ENCODE assay signal across 8 cellular contexts in genomic region chr3:138417559-138417982, GRCh38. TPM values are rescaled to one million over a fixed set of nuclear protein-coding genes. Genes with fewer than 3 reads are reported as not detected.
A peak's percentile ranks its signal among the peaks of the same experiment; 100 is the strongest.
DNase-seq lines count a peak whose midpoint lies in the region; ATAC-seq, FAIRE-seq and TF ChIP-seq lines count a peak whose summit lies in the region.

No MANE protein-coding gene starts in this region.

- WGBS in lung, 2 donors, result 15 to 17% methylated on average over 7 of the region's 7 CpGs

- H3K4me3 ChIP-seq in BE2C (ENCODE audit: low read depth, low read length) (no peak overlapping the region), dorsolateral prefrontal cortex (no peak overlapping the region), lung (no peak overlapping the region)

- peak; percentile 91 for FAIRE-seq in GM19239 (lab: Jason Lieb, UNC)

- H3K27me3 ChIP-seq in BE2C (peaks cover 6% of the 10 kb centered on the region), dorsolateral prefrontal cortex (no peaks in the 10 kb centered on the region), lung (ENCODE audit: control insufficient read depth, insufficient read depth) (no peaks in the 10 kb centered on the region)

- no peaks in the 10 kb centered on the region for H3K9me3 ChIP-seq in BE2C
- H3K9me3 ChIP-seq in lung (ENCODE audit: control insufficient read depth in 2 of 2, insufficient read depth in 1 of 2, low read length in 1 of 2), result no peaks in the 10 kb centered on the region

- H3K4me1 ChIP-seq in BE2C (no peaks in the 10 kb centered on the region), lung (ENCODE audit: control insufficient read depth in 2 of 2, insufficient read depth in 2 of 2, low read length in 2 of 2) (no peaks in the 10 kb centered on the region)

- H3K36me3 ChIP-seq in BE2C, result no peaks in the 10 kb centered on the region
- no peaks in the 10 kb centered on the region for H3K36me3 ChIP-seq in lung (ENCODE audit: control insufficient read depth in 2 of 2, insufficient read depth in 2 of 2, low read length in 2 of 2)

- H3K27ac ChIP-seq in dorsolateral prefrontal cortex (no peak overlapping the region), lung (ENCODE audit: low read depth in 1 of 2, low read length in 1 of 2) (no peak overlapping the region)

- TF ChIP-seq CTCF in BE2C (IDR thresholded peaks at IDR 0.05; ENCODE audit: low read depth, low read length), result peak; percentile 97
- peak; percentile 72 to 96 (median 89) for TF ChIP-seq CTCF in dorsolateral prefrontal cortex (IDR thresholded peaks at IDR 0.05 in 54 of 56, conservative IDR thresholded peaks at IDR 0.05 in 2 of 56; ENCODE audit: low read depth in 1 of 56, partially characterized antibody in 56 of 56)
- TF ChIP-seq CTCF in lung (IDR thresholded peaks at IDR 0.05; ENCODE audit: control extremely low read depth, extremely low read depth), result peak; percentile 83

- DNase-seq in BE2C (peak; percentile 80), GM19239 (ENCODE audit: insufficient read length, low spot score) (peak; percentile 67), NCI-H69 (lab: John Stamatoyannopoulos, UW) (peak; percentile 69), dorsolateral prefrontal cortex (peak; percentile 66 to 85 (median 79)), lung (ENCODE audit: low spot score) (peak; percentile 87)
- peak; percentile 24 to 59 for DNase-seq in activated CD4-positive, alpha-beta T cell treated with anti-CD3 and anti-CD28 coated beads, Interleukin-2, amount 50 U/mL, for 24 hours (ENCODE audit: low read depth in 1 of 2, low spot score in 1 of 2)
- peak; percentile 38 for DNase-seq in stimulated activated CD8-positive, alpha-beta memory T cell treated with anti-CD3 and anti-CD28 coated beads, Interleukin-12 subunit alpha, Interleukin-12 subunit beta, amount 100 ng/mL, for 1 hour (ENCODE audit: low read depth)

- peak; percentile 89 for ATAC-seq in HG03460 (IDR thresholded peaks at IDR 0.05; ENCODE audit: unreplicated experiment)
- ATAC-seq in lung (ENCODE audit: insufficient read depth, low FRiP score), result peak; percentile 93

- intact Hi-C loops in dorsolateral prefrontal cortex (cut with DNase I), result loop anchor here in 1 of 2 donors (2.0 to 10.0 kb wide), 3 partner anchors 70 to 505 kb away; partner anchors contain the start of genes CEP70 and MRAS

RNA-seq across cellular contexts. Expression of gene ESYT3, which starts 16.8 kb away (rescaled TPM):
- 0.28 TPM for polyA plus RNA-seq in BE2C (2012; ENCODE audit: insufficient read depth, insufficient read length, low read depth)
- total RNA-seq in dorsolateral prefrontal cortex, result 10 to 100 TPM in 119 of 120 experiments, 1 to 10 TPM in 1; 9.6 to 48.4 (median 21.3) TPM
- 10 to 100 TPM; 38.3 to 71.0 TPM for total RNA-seq in lung
- 10 to 100 TPM in 1 of 2 donors, 1 to 10 TPM in 1; 5.7 to 15.7 TPM for polyA plus RNA-seq in lung
